1 cellular context compared by ENCODE assay signal in the genomic region with DNA sequence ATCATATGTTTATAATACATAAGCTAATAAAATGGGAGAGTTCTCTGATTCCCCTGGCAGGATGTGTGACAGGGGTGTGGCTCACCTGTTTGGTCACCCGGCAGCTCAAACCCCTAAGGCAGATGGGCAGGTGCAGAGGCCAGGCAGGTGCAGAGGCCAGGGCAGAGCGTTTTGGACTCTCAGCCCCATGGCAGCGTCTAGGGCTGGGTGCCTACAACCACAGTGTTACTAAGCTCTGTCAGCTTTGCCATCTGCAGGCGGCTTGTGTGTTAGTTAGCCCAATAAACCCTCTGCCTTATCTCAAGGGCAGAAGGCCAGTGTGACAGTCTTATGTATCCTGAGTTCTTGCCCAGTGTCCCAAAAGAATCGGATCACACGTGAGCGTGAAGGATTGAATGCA.
TF ChIP-seq lines count a peak whose summit lies in the region.

No MANE protein-coding gene starts in this region.

TF ChIP-seq in H1, 55 proteins besides CTCF, POLR2A, EP300 and RAD21 (continued from another document):
- TF ChIP-seq, protein P1, sequence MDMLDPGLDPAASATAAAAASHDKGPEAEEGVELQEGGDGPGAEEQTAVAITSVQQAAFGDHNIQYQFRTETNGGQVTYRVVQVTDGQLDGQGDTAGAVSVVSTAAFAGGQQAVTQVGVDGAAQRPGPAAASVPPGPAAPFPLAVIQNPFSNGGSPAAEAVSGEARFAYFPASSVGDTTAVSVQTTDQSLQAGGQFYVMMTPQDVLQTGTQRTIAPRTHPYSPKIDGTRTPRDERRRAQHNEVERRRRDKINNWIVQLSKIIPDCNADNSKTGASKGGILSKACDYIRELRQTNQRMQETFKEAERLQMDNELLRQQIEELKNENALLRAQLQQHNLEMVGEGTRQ (IDR thresholded peaks at IDR 0.05; ENCODE audit: low read length) = no peak
